ENCODE assay signal across 27 cellular contexts in the genomic region with DNA sequence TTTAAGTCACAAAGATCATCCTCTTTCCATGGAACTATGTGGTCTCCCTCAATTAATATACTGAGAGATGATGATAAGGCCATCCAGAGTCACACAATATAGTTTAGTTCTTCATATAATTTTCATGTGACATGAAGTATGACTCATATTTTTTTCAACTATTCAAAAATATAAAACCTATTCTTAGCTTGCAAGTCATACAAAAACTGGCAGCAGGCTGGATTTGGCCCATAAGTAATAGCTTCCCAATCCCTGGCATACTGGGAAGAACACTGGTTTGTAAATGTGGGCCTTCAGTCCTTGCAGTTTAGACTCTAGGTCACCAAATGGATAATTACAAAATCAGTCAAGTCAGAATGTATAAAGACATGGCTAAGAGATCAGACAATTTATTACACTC.
"Had no signal": no experiment of that assay in that cellular context is flagged by ENCODE, and none has a peak within 500 bp of the region (broad histone marks: within the 10 kb centered on the region; RNA-seq: fewer than 3 reads in every experiment).

No MANE protein-coding gene starts in this region.

- H3K4me2 ChIP-seq: neural progenitor cell had no signal

- H3K4me3 Mint-ChIP-seq: central memory CD8-positive, alpha-beta T cell; dendritic cell treated with granulocyte-macrophage colony-stimulating factor and Interleukin-4, amounts not matched to agents 40 ng/mL and 50 ng/mL, for 4 days; mesothelial cell of epicardium; naive thymus-derived CD4-positive, alpha-beta T cell; nephron; neural progenitor cell; stimulated activated naive B cell treated with anti-CD40 and anti-IgM and Interleukin-4, amounts not matched to agents 10 μg/mL and 1 μg/mL and 100 μg/mL, for 72 hours; stimulated activated naive CD8-positive, alpha-beta T cell treated with anti-CD3 and anti-CD28 coated beads, Interleukin-15, Interleukin-2, amounts not matched to agents 100 ng/mL and 50 ng/mL, for 24 hours; type B pancreatic cell had no signal

- H3K4me1 Mint-ChIP-seq: central memory CD8-positive, alpha-beta T cell; mesothelial cell of epicardium; naive thymus-derived CD4-positive, alpha-beta T cell; nephron; neural progenitor cell; stimulated activated naive B cell treated with anti-CD40 and anti-IgM and Interleukin-4, amounts not matched to agents 10 μg/mL and 1 μg/mL and 100 μg/mL, for 72 hours had no signal

- H3K36me3 Mint-ChIP-seq: mesothelial cell of epicardium; naive thymus-derived CD4-positive, alpha-beta T cell; neural progenitor cell; stimulated activated naive B cell treated with anti-CD40 and anti-IgM and Interleukin-4, amounts not matched to agents 10 μg/mL and 1 μg/mL and 100 μg/mL, for 72 hours; type B pancreatic cell had no signal

- H3K9ac ChIP-seq: neural progenitor cell, parathyroid adenoma had no signal

- H3K4me1 ChIP-seq: colonic mucosa, esophagus muscularis mucosa, foreskin keratinocyte, neural progenitor cell, parathyroid adenoma, prostate gland, suprapubic skin, thyroid gland had no signal

- ATAC-seq: foreskin keratinocyte; mucosa of descending colon; naive thymus-derived CD4-positive, alpha-beta T cell; right cardiac atrium; stimulated activated naive B cell treated with anti-CD40 and anti-IgM and Interleukin-4, amounts not matched to agents 10 μg/mL and 1 μg/mL and 100 μg/mL, for 72 hours had no signal

- H3K4me3 ChIP-seq: colonic mucosa, esophagus muscularis mucosa, mucosa of descending colon, neural progenitor cell, prostate gland, sigmoid colon, skin epidermis, suprapubic skin, thyroid gland had no signal

- H3K27me3 ChIP-seq: colonic mucosa, esophagus muscularis mucosa, foreskin keratinocyte, neural progenitor cell, sigmoid colon, suprapubic skin, thyroid gland had no signal

- H3K27me3 Mint-ChIP-seq: central memory CD8-positive, alpha-beta T cell; dendritic cell treated with granulocyte-macrophage colony-stimulating factor and Interleukin-4, amounts not matched to agents 40 ng/mL and 50 ng/mL, for 4 days; naive thymus-derived CD4-positive, alpha-beta T cell; stimulated activated naive B cell treated with anti-CD40 and anti-IgM and Interleukin-4, amounts not matched to agents 10 μg/mL and 1 μg/mL and 100 μg/mL, for 72 hours; stimulated activated naive CD8-positive, alpha-beta T cell treated with anti-CD3 and anti-CD28 coated beads, Interleukin-15, Interleukin-2, amounts not matched to agents 100 ng/mL and 50 ng/mL, for 24 hours; type B pancreatic cell had no signal

- H3K27ac Mint-ChIP-seq: dendritic cell treated with granulocyte-macrophage colony-stimulating factor and Interleukin-4, amounts not matched to agents 40 ng/mL and 50 ng/mL, for 4 days; mesothelial cell of epicardium; naive thymus-derived CD4-positive, alpha-beta T cell; nephron; neural progenitor cell; stimulated activated naive B cell treated with anti-CD40 and anti-IgM and Interleukin-4, amounts not matched to agents 10 μg/mL and 1 μg/mL and 100 μg/mL, for 72 hours; stimulated activated naive CD8-positive, alpha-beta T cell treated with anti-CD3 and anti-CD28 coated beads, Interleukin-15, Interleukin-2, amounts not matched to agents 100 ng/mL and 50 ng/mL, for 24 hours; type B pancreatic cell had no signal

- H3K27ac ChIP-seq: colonic mucosa, esophagus muscularis mucosa, foreskin keratinocyte, neural progenitor cell, parathyroid adenoma, prostate gland, sigmoid colon, skin epidermis, suprapubic skin, thyroid gland had no signal

- DNase-seq: colonic mucosa; effector CD8-positive, alpha-beta T cell; foreskin keratinocyte; hypothalamus; mesenchymal stem cell; mucosa of descending colon; naive thymus-derived CD4-positive, alpha-beta T cell; right cardiac atrium; sigmoid colon; stimulated activated CD4-positive, alpha-beta T cell treated with anti-CD3 and anti-CD28 coated beads, Interleukin-15, amount 100 ng/mL, for 24 hours; stimulated activated CD4-positive, alpha-beta T cell treated with anti-CD3 and anti-CD28 coated beads, Interleukin-2, amount 100 ng/mL, for 48 hours; stimulated activated naive B cell treated with anti-CD40 and anti-IgM and Interleukin-4, amounts not matched to agents 10 μg/mL and 1 μg/mL and 100 μg/mL, for 72 hours; thyroid gland had no signal

- H3K9me3 ChIP-seq: colonic mucosa, esophagus muscularis mucosa, mucosa of descending colon, prostate gland, sigmoid colon, suprapubic skin, thyroid gland had no signal

- H3K9me3 Mint-ChIP-seq: central memory CD8-positive, alpha-beta T cell; dendritic cell treated with granulocyte-macrophage colony-stimulating factor and Interleukin-4, amounts not matched to agents 40 ng/mL and 50 ng/mL, for 4 days; nephron; neural progenitor cell; stimulated activated naive B cell treated with anti-CD40 and anti-IgM and Interleukin-4, amounts not matched to agents 10 μg/mL and 1 μg/mL and 100 μg/mL, for 72 hours; stimulated activated naive CD8-positive, alpha-beta T cell treated with anti-CD3 and anti-CD28 coated beads, Interleukin-15, Interleukin-2, amounts not matched to agents 100 ng/mL and 50 ng/mL, for 24 hours; type B pancreatic cell had no signal

- H3K36me3 ChIP-seq: colonic mucosa, esophagus muscularis mucosa, neural progenitor cell, prostate gland, sigmoid colon, suprapubic skin, thyroid gland had no signal

- FAIRE-seq: endothelial cell of umbilical vein, keratinocyte had no signal
